ENCODE assay signal across 2 cellular contexts in the genomic region with DNA sequence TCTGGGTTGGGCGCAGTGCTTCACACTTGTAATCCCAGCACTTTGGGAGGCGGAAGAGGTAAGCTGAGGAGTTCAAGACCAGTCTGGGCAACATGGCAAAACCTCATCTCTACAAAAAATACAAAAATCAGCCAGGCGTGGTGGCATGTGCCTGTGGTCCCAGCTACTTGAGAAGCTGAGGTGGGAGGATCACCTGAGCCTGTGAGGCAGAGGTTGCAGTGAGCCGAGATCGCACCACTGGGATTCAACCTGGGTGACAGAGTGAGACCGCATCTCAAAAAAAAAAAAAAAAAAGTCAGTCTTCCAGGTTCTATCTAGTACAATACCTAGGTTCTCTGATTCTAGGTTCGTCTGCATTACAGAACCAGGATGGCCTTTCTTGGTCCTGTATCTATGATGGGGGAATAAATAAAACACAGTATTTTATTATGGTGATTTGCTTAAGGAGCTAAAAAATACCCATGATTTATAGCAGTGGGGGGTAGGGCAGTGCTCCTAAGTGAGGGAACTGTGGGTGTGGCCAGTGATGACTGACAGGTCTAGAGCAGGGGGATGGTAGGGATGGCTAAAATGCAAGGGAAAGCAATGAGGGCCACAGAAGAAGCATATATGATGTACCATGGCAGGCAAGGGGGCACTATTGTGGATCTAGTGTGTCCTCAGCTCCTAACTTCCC.
TF ChIP-seq lines count a peak whose summit lies in the region.

No MANE protein-coding gene starts in this region.

TF ChIP-seq in HEK293T, 16 proteins besides CTCF, POLR2A, EP300 and RAD21 (continued from another document):
- TF ChIP-seq, protein P1, sequence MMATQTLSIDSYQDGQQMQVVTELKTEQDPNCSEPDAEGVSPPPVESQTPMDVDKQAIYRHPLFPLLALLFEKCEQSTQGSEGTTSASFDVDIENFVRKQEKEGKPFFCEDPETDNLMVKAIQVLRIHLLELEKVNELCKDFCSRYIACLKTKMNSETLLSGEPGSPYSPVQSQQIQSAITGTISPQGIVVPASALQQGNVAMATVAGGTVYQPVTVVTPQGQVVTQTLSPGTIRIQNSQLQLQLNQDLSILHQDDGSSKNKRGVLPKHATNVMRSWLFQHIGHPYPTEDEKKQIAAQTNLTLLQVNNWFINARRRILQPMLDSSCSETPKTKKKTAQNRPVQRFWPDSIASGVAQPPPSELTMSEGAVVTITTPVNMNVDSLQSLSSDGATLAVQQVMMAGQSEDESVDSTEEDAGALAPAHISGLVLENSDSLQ (IDR thresholded peaks at IDR 0.05) = peak; percentile 91
- no peak for TF ChIP-seq CTBP1 (IDR thresholded peaks at IDR 0.05; ENCODE audit: borderline replicate concordance)

TF ChIP-seq in GM12878, 131 proteins besides CTCF, POLR2A, EP300 and RAD21:
- TF ChIP-seq, protein P1 (IDR thresholded peaks at IDR 0.05) = peak; percentile 60
- no peak for TF ChIP-seq CHD1 (IDR thresholded peaks at IDR 0.05; ENCODE audit: low read depth, low read length)
- TF ChIP-seq TCF12 (IDR thresholded peaks at IDR 0.05; ENCODE audit: low read depth, low read length) = no peak
- TF ChIP-seq RUNX3 (IDR thresholded peaks at IDR 0.05; ENCODE audit: low read length) = peak; percentile 7; the same call in 1 of the 2 replicates
- peak in 1 of 2 experiments; percentile 57; a peak in 1 of 4 replicates for TF ChIP-seq BHLHE40 (IDR thresholded peaks at IDR 0.05; ENCODE audit: borderline replicate concordance in 1 of 2, low read depth in 2 of 2, low read length in 1 of 2)
- no peak for TF ChIP-seq ASH2L (IDR thresholded peaks at IDR 0.05; ENCODE audit: borderline replicate concordance, low read depth)
- no peak for TF ChIP-seq RCOR1 (conservative IDR thresholded peaks at IDR 0.05; ENCODE audit: low read depth, low read length)
- no peak for TF ChIP-seq SREBF2 (IDR thresholded peaks at IDR 0.05; ENCODE audit: low read length)
- TF ChIP-seq CBX3 (IDR thresholded peaks at IDR 0.05; ENCODE audit: borderline replicate concordance, low read depth) = no peak
